18 cellular contexts compared by ENCODE assay signal in genomic region chr2:126902152-126902835, GRCh38. TPM values are rescaled to one million over a fixed set of nuclear protein-coding genes. Genes with fewer than 3 reads are reported as not detected.
DNase-seq lines count a peak whose midpoint lies in the region; ATAC-seq and TF ChIP-seq lines count a peak whose summit lies in the region.
"Had no signal": no experiment of that assay in that cellular context is flagged by ENCODE, and none has a peak within 500 bp of the region (broad histone marks: within the 10 kb centered on the region; RNA-seq: fewer than 3 reads in every experiment).

No MANE protein-coding gene starts in this region.

- intact Hi-C loops in cardiac septum (cut with DNase I) = no loop called here
- intact Hi-C loops in right cardiac atrium (cut with DNase I) = no loop called here
- intact Hi-C loops in lower lobe of right lung (cut with DNase I) = no loop called here
- intact Hi-C loops in vagina (cut with DNase I) = no loop called here

- peaks cover 20% of the 10 kb centered on the region for H3K27me3 Mint-ChIP-seq in activated T-cell treated with anti-CD3 and anti-CD28 coated beads, Interleukin-2, amount 50 U/mL, for 24 hours

- no peak for TF ChIP-seq POLR2A in vagina (IDR thresholded peaks at IDR 0.05)

- no peaks in the 10 kb centered on the region for H3K9me3 Mint-ChIP-seq in activated T-cell treated with anti-CD3 and anti-CD28 coated beads, Interleukin-2, amount 50 U/mL, for 24 hours

- WGBS in right cardiac atrium = 74% methylated on average over 7 of the region's 7 CpGs

- no peak overlapping the region for H3K4me3 Mint-ChIP-seq in activated T-cell treated with anti-CD3 and anti-CD28 coated beads, Interleukin-2, amount 50 U/mL, for 24 hours

- H3K4me1 Mint-ChIP-seq in activated T-cell treated with anti-CD3 and anti-CD28 coated beads, Interleukin-2, amount 50 U/mL, for 24 hours (ENCODE audit: low read depth) = no peaks in the 10 kb centered on the region

- TF ChIP-seq CTCF in lower lobe of right lung (IDR thresholded peaks at IDR 0.05) (no peak), vagina (IDR thresholded peaks at IDR 0.05) (no peak)

- no peaks in the 10 kb centered on the region for H3K9me3 ChIP-seq in right cardiac atrium (ENCODE audit: control insufficient read depth, low read length)
- no peaks in the 10 kb centered on the region for H3K9me3 ChIP-seq in lower lobe of right lung
- no peaks in the 10 kb centered on the region for H3K9me3 ChIP-seq in vagina
- H3K9me3 ChIP-seq: SJCRH30 had no signal

- H3K36me3 ChIP-seq in lower lobe of right lung = no peaks in the 10 kb centered on the region
- H3K36me3 ChIP-seq in vagina = no peaks in the 10 kb centered on the region
- H3K36me3 ChIP-seq: SJCRH30 had no signal

- H3K4me1 ChIP-seq in right cardiac atrium (ENCODE audit: control insufficient read depth, insufficient read depth, low read length) = no peaks in the 10 kb centered on the region
- H3K4me1 ChIP-seq in lower lobe of right lung = no peaks in the 10 kb centered on the region
- no peaks in the 10 kb centered on the region for H3K4me1 ChIP-seq in vagina
- H3K4me1 ChIP-seq: SJCRH30 had no signal

- H3K27ac ChIP-seq in right cardiac atrium (ENCODE audit: low read length) (no peak overlapping the region), lower lobe of right lung (no peak overlapping the region), vagina (no peak overlapping the region)
- H3K27ac ChIP-seq: C4-2B, SJCRH30 had no signal

- no peaks in the 10 kb centered on the region for H3K27me3 ChIP-seq in right cardiac atrium (ENCODE audit: control insufficient read depth, insufficient read depth)
- no peaks in the 10 kb centered on the region for H3K27me3 ChIP-seq in lower lobe of right lung (ENCODE audit: low read depth)
- no peaks in the 10 kb centered on the region for H3K27me3 ChIP-seq in vagina

- H3K36me3 Mint-ChIP-seq in activated T-cell treated with anti-CD3 and anti-CD28 coated beads, Interleukin-2, amount 50 U/mL, for 24 hours (ENCODE audit: low read depth) = no peaks in the 10 kb centered on the region

- H3K4me3 ChIP-seq in right cardiac atrium (ENCODE audit: low read length) (no peak overlapping the region), lower lobe of right lung (no peak overlapping the region), vagina (no peak overlapping the region)
- H3K4me3 ChIP-seq: SJCRH30 had no signal

- H3K27ac Mint-ChIP-seq in activated T-cell treated with anti-CD3 and anti-CD28 coated beads, Interleukin-2, amount 50 U/mL, for 24 hours = no peak overlapping the region

- DNase-seq in NCI-H2171 treated with DMSO at 0.1 percent for 48 hours (lab: John Stamatoyannopoulos, UW) (peak; percentile 18), NCI-H2171 (lab: John Stamatoyannopoulos, UW) (no peak), cardiac septum (ENCODE audit: low spot score) (peak; percentile 69), right cardiac atrium (no peak), lower lobe of right lung (peak; percentile 15), vagina (ENCODE audit: extremely low spot score in 2 of 2) (peak; percentile 61 to 72), NCI-H187 (lab: John Stamatoyannopoulos, UW) (no peak)
- no peak for DNase-seq in activated T-cell treated with anti-CD3 and anti-CD28 coated beads, Interleukin-2, amount 50 U/mL, for 24 hours
- DNase-seq: HCEC 1CT, IMR-90, NCI-H1417, NCI-H2081, NCI-H446, RPMI8226 had no signal

- no peak for ATAC-seq in right cardiac atrium
- ATAC-seq in lower lobe of right lung = no peak

RNA-seq across cellular contexts. Expression of gene TEX51, which starts 3.6 kb away (rescaled TPM):
- not detected for total RNA-seq in cardiac septum
- not detected for total RNA-seq in right cardiac atrium
- not detected for polyA plus RNA-seq in right cardiac atrium
- not detected for total RNA-seq in lower lobe of right lung
- total RNA-seq in vagina = not detected
- total RNA-seq: IMR-90, LHCN-M2, OCI-LY7, SJCRH30 had no signal
- polyA plus RNA-seq: IMR-90 had no signal

Comparison
In these comparisons a context has a peak if more than half of its experiments do, and no peak if none do; other contexts are left out.
1. DNase-seq: peak in NCI-H2171 treated with DMSO at 0.1 percent for 48 hours (single experiment), cardiac septum (single experiment), lower lobe of right lung (single experiment) and vagina (2 of 2); none in NCI-H2171 (single experiment), right cardiac atrium (0 of 3), NCI-H187 (0 of 2) and activated T-cell treated with anti-CD3 and anti-CD28 coated beads, Interleukin-2, amount 50 U/mL, for 24 hours (single experiment).